In genomic region chr10:23064288-23065114, GRCh38 we compare ENCODE assay signal across 21 cellular contexts.
"Had no signal": no experiment of that assay in that cellular context is flagged by ENCODE, and none has a peak within 500 bp of the region (broad histone marks: within the 10 kb centered on the region; RNA-seq: fewer than 3 reads in every experiment).

No MANE protein-coding gene starts in this region.

- DNase-seq: activated CD8-positive, alpha-beta memory T cell treated with anti-CD3 and anti-CD28 coated beads, Interleukin-2, amount 10 ng/mL, durations not matched to agents 7 days and 5 days; activated CD8-positive, alpha-beta T cell treated with anti-CD3 and anti-CD28 coated beads, Interleukin-2, amount 10 ng/mL, durations not matched to agents 7 days and 5 days; activated naive CD4-positive, alpha-beta T cell; activated T-cell treated with anti-CD3 and anti-CD28 coated beads, Interleukin-2, amount 50 U/mL, for 72 hours; dorsolateral prefrontal cortex; effector memory CD4-positive, alpha-beta T cell; erythroblast; gastrocnemius medialis; glutamatergic neuron; left ventricle myocardium superior; mucosa of descending colon; naive thymus-derived CD4-positive, alpha-beta T cell; right lobe of liver; small intestine; stimulated activated CD4-positive, alpha-beta T cell treated with anti-CD3 and anti-CD28 coated beads, Interleukin-4, amount 100 ng/mL, for 24 hours; T-cell had no signal

- ATAC-seq: activated CD8-positive, alpha-beta memory T cell treated with anti-CD3 and anti-CD28 coated beads, Interleukin-2, amount 10 ng/mL, durations not matched to agents 7 days and 5 days; activated CD8-positive, alpha-beta T cell treated with anti-CD3 and anti-CD28 coated beads, Interleukin-2, amount 10 ng/mL, durations not matched to agents 7 days and 5 days; activated naive CD4-positive, alpha-beta T cell treated with anti-CD3 and anti-CD28 coated beads, Interleukin-2, amount 50 U/mL, for 72 hours; activated T-cell treated with anti-CD3 and anti-CD28 coated beads, Interleukin-2, amount 50 U/mL, for 72 hours; naive thymus-derived CD4-positive, alpha-beta T cell; stimulated activated effector memory CD8-positive, alpha-beta T cell treated with anti-CD3 and anti-CD28 coated beads, Interleukin-12 subunit alpha, Interleukin-12 subunit beta, amount 100 ng/mL, for 72 hours; T-cell; WTC11 had no signal

- H3K4me3 ChIP-seq: coronary artery, gastrocnemius medialis, mucosa of descending colon, right lobe of liver, tibial nerve had no signal

- H3K36me3 ChIP-seq: gastrocnemius medialis, right lobe of liver, tibial nerve had no signal

- H3K9me3 ChIP-seq: gastrocnemius medialis, mucosa of descending colon, right lobe of liver had no signal

- H3K27ac ChIP-seq: gastrocnemius medialis, right lobe of liver, tibial nerve had no signal

- H3K27me3 ChIP-seq: dorsolateral prefrontal cortex, gastrocnemius medialis, right lobe of liver, tibial nerve had no signal
